In genomic region chr16:1296688-1297412, GRCh38 we compare ENCODE assay signal across 10 cellular contexts. TPM values are rescaled to one million over a fixed set of nuclear protein-coding genes. Genes with fewer than 3 reads are reported as not detected.
DNase-seq lines count a peak whose midpoint lies in the region; ATAC-seq and TF ChIP-seq lines count a peak whose summit lies in the region.
"Had no signal": no experiment of that assay in that cellular context is flagged by ENCODE, and none has a peak within 500 bp of the region (broad histone marks: within the 10 kb centered on the region; RNA-seq: fewer than 3 reads in every experiment).

No MANE protein-coding gene starts in this region.

- peak overlapping the region; percentile 4 to 21 for H3K4me3 Mint-ChIP-seq in activated T-cell treated with anti-CD3 and anti-CD28 coated beads, Interleukin-2, amount 50 U/mL, for 72 hours
- H3K4me3 Mint-ChIP-seq in osteocyte (ENCODE audit: unreplicated experiment): no peak overlapping the region

- H3K9me3 ChIP-seq in HEK293 (ENCODE audit: control insufficient read depth, insufficient read depth, low read depth, low read length): no peaks in the 10 kb centered on the region
- H3K9me3 ChIP-seq: tibial nerve had no signal

- H3K9me3 Mint-ChIP-seq in activated T-cell treated with anti-CD3 and anti-CD28 coated beads, Interleukin-2, amount 50 U/mL, for 72 hours: no peaks in the 10 kb centered on the region
- H3K9me3 Mint-ChIP-seq in osteocyte (ENCODE audit: unreplicated experiment): no peaks in the 10 kb centered on the region

- TF ChIP-seq CTCF in HEK293 (tag by site-specific recombination; IDR thresholded peaks at IDR 0.05): no peak
- no peak for TF ChIP-seq CTCF in osteocyte (IDR thresholded peaks at IDR 0.05)

- peaks cover 9% of the 10 kb centered on the region for H3K4me1 Mint-ChIP-seq in activated T-cell treated with anti-CD3 and anti-CD28 coated beads, Interleukin-2, amount 50 U/mL, for 72 hours (ENCODE audit: low read depth)
- peaks cover 2% of the 10 kb centered on the region for H3K4me1 Mint-ChIP-seq in osteocyte (ENCODE audit: unreplicated experiment)

- H3K36me3 Mint-ChIP-seq in activated T-cell treated with anti-CD3 and anti-CD28 coated beads, Interleukin-2, amount 50 U/mL, for 72 hours (ENCODE audit: insufficient read depth in 2 of 2): no peaks in the 10 kb centered on the region
- H3K36me3 Mint-ChIP-seq in osteocyte (ENCODE audit: unreplicated experiment): no peaks in the 10 kb centered on the region

- peak overlapping the region; percentile 57 for H2AFZ ChIP-seq in ACC112 (ENCODE audit: low read length, unreplicated experiment)

- POLR2A ChIA-PET in HEK293 (lab: Yijun Ruan, JAX): no interaction called here

- H3K4me1 ChIP-seq in ACC112 (ENCODE audit: control insufficient read depth, insufficient read depth, low read length, unreplicated experiment): peaks cover 10% of the 10 kb centered on the region
- H3K4me1 ChIP-seq in HEK293 (ENCODE audit: control insufficient read depth, insufficient read depth, low read length): no peaks in the 10 kb centered on the region

- no peak overlapping the region for H3K27ac Mint-ChIP-seq in activated T-cell treated with anti-CD3 and anti-CD28 coated beads, Interleukin-2, amount 50 U/mL, for 72 hours
- no peak overlapping the region for H3K27ac Mint-ChIP-seq in osteocyte (ENCODE audit: unreplicated experiment)

- H3K4me3 ChIP-seq in ACC112 (ENCODE audit: low read depth, low read length): no peak overlapping the region
- H3K4me3 ChIP-seq in HEK293 (ENCODE audit: low read depth, low read length): no peak overlapping the region
- no peak overlapping the region for H3K4me3 ChIP-seq in H7 (ENCODE audit: insufficient read depth, low read depth, low read length)
- H3K4me3 ChIP-seq: tibial nerve had no signal

- peaks cover 15% of the 10 kb centered on the region for H3K27me3 ChIP-seq in ACC112 (ENCODE audit: insufficient read depth, low read length)
- no peaks in the 10 kb centered on the region for H3K27me3 ChIP-seq in H7 (ENCODE audit: control insufficient read depth, insufficient read depth, low read length)

- H3K27me3 Mint-ChIP-seq in activated T-cell treated with anti-CD3 and anti-CD28 coated beads, Interleukin-2, amount 50 U/mL, for 72 hours (ENCODE audit: low read depth): peaks cover 17% of the 10 kb centered on the region
- peaks cover 38% of the 10 kb centered on the region for H3K27me3 Mint-ChIP-seq in osteocyte (ENCODE audit: unreplicated experiment)

- H3K27ac ChIP-seq in ACC112 (ENCODE audit: low read depth, low read length) (peak overlapping the region; percentile 25; the same call in 1 of the 2 replicates), HEK293 (ENCODE audit: extremely low read depth, low read depth, low read length) (no peak overlapping the region)
- H3K27ac ChIP-seq: tibial nerve had no signal

- H3K36me3 ChIP-seq in ACC112 (ENCODE audit: insufficient read depth, low read length) (no peaks in the 10 kb centered on the region), HEK293 (ENCODE audit: control insufficient read depth in 2 of 2, insufficient read depth in 1 of 2, low read length in 2 of 2) (no peaks in the 10 kb centered on the region), H7 (replicated peaks; ENCODE audit: control insufficient read depth, insufficient read depth, low read length) (no peaks in the 10 kb centered on the region)
- H3K36me3 ChIP-seq: tibial nerve had no signal

- CTCF ChIA-PET in HEK293 (lab: Yijun Ruan, JAX): interaction anchor here (1.2 kb wide), 1 partner anchor 19 kb away, joined by 4 read pairs; no protein-coding TSS in a partner anchor

- no peaks in the 10 kb centered on the region for H3K79me2 ChIP-seq in ACC112 (ENCODE audit: control insufficient read depth, insufficient read depth, low read length, unreplicated experiment)

- DNase-seq in activated T-cell treated with anti-CD3 and anti-CD28 coated beads, Interleukin-2, amount 50 U/mL, for 72 hours: peak; percentile 49 to 61
- DNase-seq in kidney tubule cell (ENCODE audit: low spot score): peak; percentile 97
- DNase-seq in H7: no peak
- no peak for DNase-seq in osteocyte (ENCODE audit: extremely low spot score, unreplicated experiment)
- no peak for DNase-seq in stimulated activated CD4-positive, alpha-beta T cell treated with anti-CD3 and anti-CD28 coated beads, Interleukin-4, amount 100 ng/mL, for 24 hours
- DNase-seq in NCI-H128 (lab: John Stamatoyannopoulos, UW; ENCODE audit: unreplicated experiment): no peak
- DNase-seq: midbrain had no signal

- ATAC-seq in activated T-cell treated with anti-CD3 and anti-CD28 coated beads, Interleukin-2, amount 50 U/mL, for 72 hours (replicated peaks in 1 of 2): peak; percentile 90 to 92

TF ChIP-seq in HEK293, 187 proteins besides CTCF, POLR2A, EP300 and RAD21 (continues in another document):
- TF ChIP-seq ZNF629 (tag by site-specific recombination; IDR thresholded peaks at IDR 0.05): peak; percentile 49; the same call in 1 of the 2 replicates
- TF ChIP-seq PRDM4 (tag by site-specific recombination; IDR thresholded peaks at IDR 0.05): no peak
- 0 out of 2 replicates have a peak, but pooled peaks have one; percentile 37 for TF ChIP-seq ZEB2 (tag by site-specific recombination; IDR thresholded peaks at IDR 0.05)
- no peak for TF ChIP-seq ZNF433 (tag by site-specific recombination; IDR thresholded peaks at IDR 0.05; ENCODE audit: low read depth)
- no peak for TF ChIP-seq ZNF23 (tag by site-specific recombination; IDR thresholded peaks at IDR 0.05; ENCODE audit: borderline replicate concordance)
- TF ChIP-seq OVOL3 (tag by site-specific recombination; IDR thresholded peaks at IDR 0.05): no peak
- TF ChIP-seq ZNF335 (tag by site-specific recombination; conservative IDR thresholded peaks at IDR 0.05): peak; percentile 45
- TF ChIP-seq ZNF600 (tag by site-specific recombination; IDR thresholded peaks at IDR 0.05): peak; percentile 77
- no peak for TF ChIP-seq ZNF529 (tag by site-specific recombination; IDR thresholded peaks at IDR 0.05; ENCODE audit: insufficient replicate concordance)
- TF ChIP-seq ZNF701 (tag by site-specific recombination; IDR thresholded peaks at IDR 0.05): no peak
- peak; percentile 59; the same call in 1 of the 2 replicates for TF ChIP-seq SP7 (tag by site-specific recombination; IDR thresholded peaks at IDR 0.05)
- TF ChIP-seq GLIS1 (tag by site-specific recombination; IDR thresholded peaks at IDR 0.05): no peak
- TF ChIP-seq ZNF37A (tag by site-specific recombination; IDR thresholded peaks at IDR 0.05): no peak
- no peak for TF ChIP-seq ZNF785 (tag by site-specific recombination; IDR thresholded peaks at IDR 0.05)
- TF ChIP-seq ZNF416 (tag by site-specific recombination; IDR thresholded peaks at IDR 0.05): no peak
- TF ChIP-seq SCRT1 (tag by site-specific recombination; IDR thresholded peaks at IDR 0.05; ENCODE audit: borderline replicate concordance): no peak
- TF ChIP-seq ZNF530 (tag by site-specific recombination; IDR thresholded peaks at IDR 0.05; ENCODE audit: low read depth): no peak

RNA-seq across cellular contexts. Expression of gene UBE2I, which starts 12.6 kb away (rescaled TPM):
- total RNA-seq in activated T-cell treated with anti-CD3 and anti-CD28 coated beads, Interleukin-2, amount 50 U/mL, for 72 hours: 100 to 1,000 TPM; 225 to 231 TPM
- total RNA-seq in H7 (2014; rRNA removed; shearing (Covaris generic)): 79.9 and 80.2 TPM in 2 replicates
- 118 and 131 TPM in 2 replicates for total RNA-seq in osteocyte

RNA-seq across cellular contexts. Expression of gene BAIAP3, which starts 36.6 kb away (rescaled TPM):
- 1 to 10 TPM in 1 of 2 donors, under 1 TPM in 1; 0.26 to 1.1 TPM for total RNA-seq in activated T-cell treated with anti-CD3 and anti-CD28 coated beads, Interleukin-2, amount 50 U/mL, for 72 hours
- 2.6 and 5.7 TPM in 2 replicates for total RNA-seq in H7 (2014; rRNA removed; shearing (Covaris generic))
- 0.42 and 0.48 TPM in 2 replicates for total RNA-seq in osteocyte

RNA-seq across cellular contexts. Expression of gene TPSD1, which starts 41.0 kb away (rescaled TPM):
- total RNA-seq in activated T-cell treated with anti-CD3 and anti-CD28 coated beads, Interleukin-2, amount 50 U/mL, for 72 hours: not detected
- not detected in 2 replicates for total RNA-seq in H7 (2014; rRNA removed; shearing (Covaris generic))
- not detected in 2 replicates for total RNA-seq in osteocyte

RNA-seq across cellular contexts. Expression of gene TSR3, which starts 54.8 kb away (rescaled TPM):
- 10 to 100 TPM; 39.1 to 44.8 TPM for total RNA-seq in activated T-cell treated with anti-CD3 and anti-CD28 coated beads, Interleukin-2, amount 50 U/mL, for 72 hours
- total RNA-seq in H7 (2014; rRNA removed; shearing (Covaris generic)): 87.7 and 99.4 TPM in 2 replicates
- 58.0 and 59.2 TPM in 2 replicates for total RNA-seq in osteocyte

RNA-seq across cellular contexts. Expression of gene GNPTG, which starts 54.9 kb away (rescaled TPM):
- 10 to 100 TPM; 22.1 to 23.8 TPM for total RNA-seq in activated T-cell treated with anti-CD3 and anti-CD28 coated beads, Interleukin-2, amount 50 U/mL, for 72 hours
- 16.2 and 21.5 TPM in 2 replicates for total RNA-seq in H7 (2014; rRNA removed; shearing (Covaris generic))
- total RNA-seq in osteocyte: 92.4 and 94.3 TPM in 2 replicates

Comparison
In these comparisons a context has a peak if more than half of its experiments do, and no peak if none do; other contexts are left out.
1. DNase-seq: peak in activated T-cell treated with anti-CD3 and anti-CD28 coated beads, Interleukin-2, amount 50 U/mL, for 72 hours (2 of 2) and kidney tubule cell (single experiment); none in H7 (single experiment), osteocyte (single experiment), stimulated activated CD4-positive, alpha-beta T cell treated with anti-CD3 and anti-CD28 coated beads, Interleukin-4, amount 100 ng/mL, for 24 hours (single experiment) and NCI-H128 (single experiment).